Comparison of ENCODE assay signal across 8 cellular contexts in genomic region chr2:161946489-161947107, GRCh38.
DNase-seq lines count a peak whose midpoint lies in the region; ATAC-seq lines count a peak whose summit lies in the region.

No MANE protein-coding gene starts in this region.

- peaks cover 6% of the 10 kb centered on the region for H3K27me3 Mint-ChIP-seq in activated T-helper 1 cell treated with anti-CD3 and anti-CD28 coated beads, Interleukin-12 subunit alpha, Interleukin-12 subunit beta, Interleukin-2, Interleukin-4 antibody, amounts not matched to agents 30 ng/mL and 10 ng/mL and 1 ng/mL, durations not matched to agents 14 hours and 24 hours and 36 hours (ENCODE audit: insufficient read depth)
- H3K27me3 Mint-ChIP-seq in T-helper 17 cell: no peaks in the 10 kb centered on the region

- intact Hi-C loops in activated T-helper 1 cell treated with anti-CD3 and anti-CD28 coated beads, Interleukin-12 subunit alpha, Interleukin-12 subunit beta, Interleukin-2, Interleukin-4 antibody, amounts not matched to agents 30 ng/mL and 10 ng/mL and 1 ng/mL, durations not matched to agents 14 hours and 24 hours and 36 hours (cut with micrococcal nuclease): loop anchor here (1.0 to 5.0 kb wide), 6 partner anchors 89 to 532 kb away; no protein-coding TSS in a partner anchor
- intact Hi-C loops in right cardiac atrium (cut with DNase I): loop anchor here in 1 of 4 donors (10.0 kb wide), 1 partner anchor 362 kb away; no protein-coding TSS in a partner anchor

- no peak overlapping the region for H3K27ac ChIP-seq in right cardiac atrium (ENCODE audit: low read length)

- H3K4me1 Mint-ChIP-seq in activated T-helper 1 cell treated with anti-CD3 and anti-CD28 coated beads, Interleukin-12 subunit alpha, Interleukin-12 subunit beta, Interleukin-2, Interleukin-4 antibody, amounts not matched to agents 30 ng/mL and 10 ng/mL and 1 ng/mL, durations not matched to agents 14 hours and 24 hours and 36 hours (ENCODE audit: low read depth): peaks cover 56% of the 10 kb centered on the region
- H3K4me1 Mint-ChIP-seq in T-helper 17 cell: peaks cover 2% of the 10 kb centered on the region

- H3K9me3 Mint-ChIP-seq in activated T-helper 1 cell treated with anti-CD3 and anti-CD28 coated beads, Interleukin-12 subunit alpha, Interleukin-12 subunit beta, Interleukin-2, Interleukin-4 antibody, amounts not matched to agents 30 ng/mL and 10 ng/mL and 1 ng/mL, durations not matched to agents 14 hours and 24 hours and 36 hours: no peaks in the 10 kb centered on the region

- no peak overlapping the region for H3K4me3 ChIP-seq in right cardiac atrium (ENCODE audit: low read length)

- DNase-seq in NCI-H82 (lab: John Stamatoyannopoulos, UW) (peak; percentile 37), NCI-H82 treated with DMSO at 0.1 percent for 48 hours (lab: John Stamatoyannopoulos, UW; ENCODE audit: unreplicated experiment) (no peak), LHCN-M2 (ENCODE audit: low read depth) (peak; percentile 47), kidney tubule cell (ENCODE audit: low spot score) (peak; percentile 45), T-helper 17 cell (no peak), activated gamma-delta T cell treated with Interleukin-2 at 50 U/mL for 16 hours (no peak), right cardiac atrium (no peak)
- DNase-seq in activated T-helper 1 cell treated with anti-CD3 and anti-CD28 coated beads, Interleukin-12 subunit alpha, Interleukin-12 subunit beta, Interleukin-2, Interleukin-4 antibody, amounts not matched to agents 30 ng/mL and 10 ng/mL and 1 ng/mL, durations not matched to agents 14 hours and 24 hours and 36 hours (ENCODE audit: low spot score): no peak

- WGBS in right cardiac atrium: 13% methylated on average over 3 of the region's 3 CpGs

- H3K9me3 ChIP-seq in T-helper 17 cell (ENCODE audit: control insufficient read depth, low read length, poor library complexity, severe bottlenecking) (no peaks in the 10 kb centered on the region), right cardiac atrium (ENCODE audit: control insufficient read depth, low read length) (no peaks in the 10 kb centered on the region)

- ATAC-seq in T-helper 17 cell (no peak), right cardiac atrium (no peak)

- no peaks in the 10 kb centered on the region for H3K36me3 Mint-ChIP-seq in activated T-helper 1 cell treated with anti-CD3 and anti-CD28 coated beads, Interleukin-12 subunit alpha, Interleukin-12 subunit beta, Interleukin-2, Interleukin-4 antibody, amounts not matched to agents 30 ng/mL and 10 ng/mL and 1 ng/mL, durations not matched to agents 14 hours and 24 hours and 36 hours (ENCODE audit: low read depth)
- H3K36me3 Mint-ChIP-seq in T-helper 17 cell (ENCODE audit: low read depth): no peaks in the 10 kb centered on the region

- no peaks in the 10 kb centered on the region for H3K27me3 ChIP-seq in right cardiac atrium (ENCODE audit: control insufficient read depth, insufficient read depth)

- H3K4me3 Mint-ChIP-seq in activated T-helper 1 cell treated with anti-CD3 and anti-CD28 coated beads, Interleukin-12 subunit alpha, Interleukin-12 subunit beta, Interleukin-2, Interleukin-4 antibody, amounts not matched to agents 30 ng/mL and 10 ng/mL and 1 ng/mL, durations not matched to agents 14 hours and 24 hours and 36 hours: no peak overlapping the region
- H3K4me3 Mint-ChIP-seq in T-helper 17 cell: no peak overlapping the region

- no peaks in the 10 kb centered on the region for H3K4me1 ChIP-seq in right cardiac atrium (ENCODE audit: control insufficient read depth, insufficient read depth, low read length)

- peak overlapping the region; percentile 15 for H3K27ac Mint-ChIP-seq in activated T-helper 1 cell treated with anti-CD3 and anti-CD28 coated beads, Interleukin-12 subunit alpha, Interleukin-12 subunit beta, Interleukin-2, Interleukin-4 antibody, amounts not matched to agents 30 ng/mL and 10 ng/mL and 1 ng/mL, durations not matched to agents 14 hours and 24 hours and 36 hours
- H3K27ac Mint-ChIP-seq in T-helper 17 cell: no peak overlapping the region

Comparison
In these comparisons a context has a peak if more than half of its experiments do, and no peak if none do; other contexts are left out.
1. DNase-seq: peak in NCI-H82 (single experiment), LHCN-M2 (single experiment) and kidney tubule cell (single experiment); none in NCI-H82 treated with DMSO at 0.1 percent for 48 hours (single experiment), activated T-helper 1 cell treated with anti-CD3 and anti-CD28 coated beads, Interleukin-12 subunit alpha, Interleukin-12 subunit beta, Interleukin-2, Interleukin-4 antibody, amounts not matched to agents 30 ng/mL and 10 ng/mL and 1 ng/mL, durations not matched to agents 14 hours and 24 hours and 36 hours (single experiment), T-helper 17 cell (0 of 3), activated gamma-delta T cell treated with Interleukin-2 at 50 U/mL for 16 hours (single experiment) and right cardiac atrium (0 of 3).